Comparison of ENCODE assay signal across 15 cellular contexts in the genomic region with DNA sequence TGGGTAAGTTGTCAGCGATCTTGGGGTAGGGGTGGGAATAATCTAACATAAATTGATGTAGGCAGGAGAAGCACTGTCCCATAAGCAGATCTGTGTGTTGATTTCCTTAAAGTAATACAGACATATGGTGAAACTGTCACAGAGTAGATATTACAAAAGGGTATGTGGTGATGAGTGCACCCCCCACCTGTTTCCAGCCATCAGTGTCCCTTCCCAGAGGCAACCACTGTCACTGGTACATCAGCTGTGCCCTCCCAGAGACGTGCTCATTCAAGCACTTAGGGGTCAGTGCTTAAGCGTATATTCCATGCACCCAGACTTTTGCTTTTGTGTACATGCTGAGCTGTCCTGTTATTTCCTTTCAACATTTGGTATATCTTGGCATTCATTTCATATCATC.
"Had no signal": no experiment of that assay in that cellular context is flagged by ENCODE, and none has a peak within 500 bp of the region (broad histone marks: within the 10 kb centered on the region; RNA-seq: fewer than 3 reads in every experiment).

No MANE protein-coding gene starts in this region.

- H3K27me3 Mint-ChIP-seq: activated CD4-positive, alpha-beta T cell treated with anti-CD3 and anti-CD28 coated beads, Interleukin-2, amount 10 ng/mL, durations not matched to agents 24 days and 14 days had no signal

- DNase-seq: activated CD4-positive, alpha-beta T cell treated with anti-CD3 and anti-CD28 coated beads, Interleukin-2, amount 10 ng/mL, durations not matched to agents 24 days and 14 days; activated CD8-positive, alpha-beta memory T cell treated with anti-CD3 and anti-CD28 coated beads, Interleukin-2, amount 50 U/mL, for 4 hours; activated CD8-positive, alpha-beta T cell treated with anti-CD3 and anti-CD28 coated beads, Interleukin-2, amount 10 ng/mL, durations not matched to agents 7 days and 5 days; activated naive CD4-positive, alpha-beta T cell treated with anti-CD3 and anti-CD28 coated beads, Interleukin-2, amount 10 ng/mL, durations not matched to agents 7 days and 5 days; activated T-cell treated with anti-CD3 and anti-CD28 coated beads, Interleukin-2, amount 50 U/mL, for 4 hours; cerebellar nuclear complex; effector CD4-positive, alpha-beta T cell; left ventricle myocardium superior; natural killer cell; stimulated activated naive B cell treated with anti-CD40 and anti-IgM and Interleukin-4, amounts not matched to agents 10 μg/mL and 1 μg/mL and 100 μg/mL, for 72 hours; T-helper 1 cell had no signal

- H3K4me3 Mint-ChIP-seq: activated CD4-positive, alpha-beta T cell treated with anti-CD3 and anti-CD28 coated beads, Interleukin-2, amount 10 ng/mL, durations not matched to agents 24 days and 14 days; activated CD8-positive, alpha-beta T cell treated with anti-CD3 and anti-CD28 coated beads, Interleukin-2, amount 10 ng/mL, durations not matched to agents 7 days and 5 days; activated naive CD4-positive, alpha-beta T cell treated with anti-CD3 and anti-CD28 coated beads, Interleukin-2, amount 10 ng/mL, durations not matched to agents 7 days and 5 days; activated T-cell treated with anti-CD3 and anti-CD28 coated beads, Interleukin-2, amount 50 U/mL, for 4 hours; natural killer cell; stimulated activated naive B cell treated with anti-CD40 and anti-IgM and Interleukin-4, amounts not matched to agents 10 μg/mL and 1 μg/mL and 100 μg/mL, for 72 hours had no signal

- H3K79me2 ChIP-seq: parathyroid adenoma had no signal

- H3K4me1 ChIP-seq: ascending aorta, esophagus muscularis mucosa, parathyroid adenoma had no signal

- H3K9me3 Mint-ChIP-seq: activated CD4-positive, alpha-beta T cell treated with anti-CD3 and anti-CD28 coated beads, Interleukin-2, amount 10 ng/mL, durations not matched to agents 24 days and 14 days; activated naive CD4-positive, alpha-beta T cell treated with anti-CD3 and anti-CD28 coated beads, Interleukin-2, amount 10 ng/mL, durations not matched to agents 7 days and 5 days; activated T-cell treated with anti-CD3 and anti-CD28 coated beads, Interleukin-2, amount 50 U/mL, for 4 hours; natural killer cell; stimulated activated naive B cell treated with anti-CD40 and anti-IgM and Interleukin-4, amounts not matched to agents 10 μg/mL and 1 μg/mL and 100 μg/mL, for 72 hours had no signal

- H3K9ac ChIP-seq: parathyroid adenoma had no signal

- H3K36me3 Mint-ChIP-seq: activated naive CD4-positive, alpha-beta T cell treated with anti-CD3 and anti-CD28 coated beads, Interleukin-2, amount 10 ng/mL, durations not matched to agents 7 days and 5 days; natural killer cell; stimulated activated naive B cell treated with anti-CD40 and anti-IgM and Interleukin-4, amounts not matched to agents 10 μg/mL and 1 μg/mL and 100 μg/mL, for 72 hours had no signal

- ATAC-seq: activated CD8-positive, alpha-beta T cell treated with anti-CD3 and anti-CD28 coated beads, Interleukin-2, amount 10 ng/mL, durations not matched to agents 7 days and 5 days; activated T-cell treated with anti-CD3 and anti-CD28 coated beads, Interleukin-2, amount 50 U/mL, for 4 hours; left ventricle myocardium superior; natural killer cell; stimulated activated naive B cell treated with anti-CD40 and anti-IgM and Interleukin-4, amounts not matched to agents 10 μg/mL and 1 μg/mL and 100 μg/mL, for 72 hours had no signal

- H3K27ac ChIP-seq: ascending aorta, esophagus muscularis mucosa, parathyroid adenoma, thoracic aorta had no signal

- H3K27ac Mint-ChIP-seq: activated CD4-positive, alpha-beta T cell treated with anti-CD3 and anti-CD28 coated beads, Interleukin-2, amount 10 ng/mL, durations not matched to agents 24 days and 14 days; activated CD8-positive, alpha-beta T cell treated with anti-CD3 and anti-CD28 coated beads, Interleukin-2, amount 10 ng/mL, durations not matched to agents 7 days and 5 days; activated naive CD4-positive, alpha-beta T cell treated with anti-CD3 and anti-CD28 coated beads, Interleukin-2, amount 10 ng/mL, durations not matched to agents 7 days and 5 days; natural killer cell; stimulated activated naive B cell treated with anti-CD40 and anti-IgM and Interleukin-4, amounts not matched to agents 10 μg/mL and 1 μg/mL and 100 μg/mL, for 72 hours had no signal

- H2AFZ ChIP-seq: parathyroid adenoma had no signal

- H3K9me3 ChIP-seq: ascending aorta, esophagus muscularis mucosa, thoracic aorta had no signal

- H3K4me3 ChIP-seq: ascending aorta, esophagus muscularis mucosa, thoracic aorta had no signal

- H3K4me1 Mint-ChIP-seq: natural killer cell; stimulated activated naive B cell treated with anti-CD40 and anti-IgM and Interleukin-4, amounts not matched to agents 10 μg/mL and 1 μg/mL and 100 μg/mL, for 72 hours had no signal

- H3K36me3 ChIP-seq: ascending aorta, esophagus muscularis mucosa, thoracic aorta had no signal

- H3K27me3 ChIP-seq: ascending aorta, esophagus muscularis mucosa had no signal
